ENCODE assay signal across 2 cellular contexts in the genomic region with DNA sequence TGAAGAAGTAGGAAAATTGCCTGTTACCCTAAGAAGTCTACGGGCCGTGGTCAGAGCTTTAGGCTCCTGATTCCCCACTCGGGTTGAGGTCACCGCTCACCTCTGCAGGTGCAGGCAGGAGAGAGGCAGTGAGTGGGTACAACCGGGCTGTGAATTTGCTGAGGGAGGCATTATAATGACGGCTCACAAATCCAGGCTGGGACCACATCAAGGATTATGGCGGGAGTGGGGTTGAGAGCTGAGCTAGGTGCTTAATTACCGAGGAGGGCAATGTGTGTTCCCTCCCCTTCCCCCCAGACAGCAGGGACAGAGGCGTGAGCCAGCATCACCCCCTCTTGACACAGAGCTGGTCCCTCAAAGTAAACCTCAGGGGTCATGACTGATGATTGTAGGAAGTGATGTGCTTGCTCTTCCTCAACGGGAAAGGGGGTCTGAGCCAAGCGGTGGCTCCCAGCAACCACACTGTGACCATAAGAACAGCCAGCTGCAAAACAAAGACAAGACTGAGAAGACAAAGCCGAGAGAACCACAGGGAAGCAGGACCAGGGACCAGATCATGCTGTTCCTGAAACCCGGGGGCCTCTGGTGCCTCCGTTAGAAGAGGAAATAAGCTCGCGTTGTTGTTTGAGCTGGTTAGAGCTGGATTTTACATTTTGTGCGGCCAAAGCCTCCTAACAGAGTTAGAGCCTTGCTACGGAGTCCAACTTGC.
TF ChIP-seq lines count a peak whose summit lies in the region.

No MANE protein-coding gene starts in this region.

TF ChIP-seq in GM23338, 12 proteins besides CTCF, POLR2A, EP300 and RAD21 (continues in another document):
- no peak for TF ChIP-seq ZNF462 (CRISPR knock-in tag; IDR thresholded peaks at IDR 0.05)
- TF ChIP-seq EZH2phosphoT487 (IDR thresholded peaks at IDR 0.05; ENCODE audit: unreplicated experiment) = no peak
- no peak for TF ChIP-seq NANOG (IDR thresholded peaks at IDR 0.05; ENCODE audit: borderline replicate concordance)
- no peak for TF ChIP-seq ETS1 (IDR thresholded peaks at IDR 0.05)
- TF ChIP-seq POLR2AphosphoS5 (IDR thresholded peaks at IDR 0.05; ENCODE audit: low read depth) = no peak
- TF ChIP-seq ZNF114 (CRISPR knock-in tag; IDR thresholded peaks at IDR 0.05) = no peak
- no peak for TF ChIP-seq EZH2 (IDR thresholded peaks at IDR 0.05; ENCODE audit: low read depth, unreplicated experiment)
- no peak for TF ChIP-seq ZNF331 (CRISPR knock-in tag; IDR thresholded peaks at IDR 0.05; ENCODE audit: low read depth)
- no peak for TF ChIP-seq STAT1 (IDR thresholded peaks at IDR 0.05; ENCODE audit: unreplicated experiment)
- no peak for TF ChIP-seq JUNB (IDR thresholded peaks at IDR 0.05; ENCODE audit: unreplicated experiment)

TF ChIP-seq in H1, 55 proteins besides CTCF, POLR2A, EP300 and RAD21:
- TF ChIP-seq MAFK (IDR thresholded peaks at IDR 0.05; ENCODE audit: low read depth, low read length) (peak; percentile 34; the same call in 1 of the 2 replicates), CTBP2 (IDR thresholded peaks at IDR 0.05; ENCODE audit: borderline replicate concordance, insufficient read depth, insufficient read length, low read length) (no peak)
- TF ChIP-seq, protein P1, sequence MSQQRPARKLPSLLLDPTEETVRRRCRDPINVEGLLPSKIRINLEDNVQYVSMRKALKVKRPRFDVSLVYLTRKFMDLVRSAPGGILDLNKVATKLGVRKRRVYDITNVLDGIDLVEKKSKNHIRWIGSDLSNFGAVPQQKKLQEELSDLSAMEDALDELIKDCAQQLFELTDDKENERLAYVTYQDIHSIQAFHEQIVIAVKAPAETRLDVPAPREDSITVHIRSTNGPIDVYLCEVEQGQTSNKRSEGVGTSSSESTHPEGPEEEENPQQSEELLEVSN (IDR thresholded peaks at IDR 0.05) = peak; percentile 51
TF ChIP-seq in H1: peak in this region for 2.
